Comparison of ENCODE assay signal across 15 cellular contexts in genomic region chr17:14926073-14926472, GRCh38.
DNase-seq lines count a peak whose midpoint lies in the region; ATAC-seq, FAIRE-seq and TF ChIP-seq lines count a peak whose summit lies in the region.
"Had no signal": no experiment of that assay in that cellular context is flagged by ENCODE, and none has a peak within 500 bp of the region (broad histone marks: within the 10 kb centered on the region; RNA-seq: fewer than 3 reads in every experiment).

No MANE protein-coding gene starts in this region.

- no peak overlapping the region for H2BK15ac ChIP-seq in H1 (ENCODE audit: low read length)

- H3K4me1 ChIP-seq in liver (ENCODE audit: control insufficient read depth in 4 of 4, insufficient read depth in 4 of 4, low read length in 3 of 4) (peaks cover 3 to 16% (median 14%) of the 10 kb centered on the region in 4 donors), HepG2 (ENCODE audit: insufficient read depth, low read length) (peaks cover 17% of the 10 kb centered on the region), H1 (replicated peaks in 1 of 4; ENCODE audit: control insufficient read depth in 3 of 4, insufficient read depth in 4 of 4, low read length in 3 of 4) (no peaks in the 10 kb centered on the region; a peak in 1 of 7 replicates), right lobe of liver (peaks cover 0 to 13% (median 4%) of the 10 kb centered on the region in 4 donors)

- H2AFZ ChIP-seq in HepG2 (ENCODE audit: low read length): no peak overlapping the region
- H2AFZ ChIP-seq in H1 (ENCODE audit: low read length): peak overlapping the region; percentile 68; the same call in 1 of the 2 replicates
- H2AFZ ChIP-seq: GM23248 had no signal

- no peak overlapping the region for H4K5ac ChIP-seq in H1 (ENCODE audit: insufficient read length, low read depth, low read length)

- no peak overlapping the region for H3K4ac ChIP-seq in H1 (replicated peaks; ENCODE audit: insufficient read length, low read depth, low read length)

- TF ChIP-seq EP300 in HepG2 (IDR thresholded peaks at IDR 0.05; ENCODE audit: low read depth in 2 of 2, low read length in 2 of 2) (no peak), HepG2 (CRISPR knock-in tag; IDR thresholded peaks at IDR 0.05; ENCODE audit: borderline replicate concordance) (no peak), H1 (IDR thresholded peaks at IDR 0.05; ENCODE audit: borderline replicate concordance in 1 of 2, low read depth in 2 of 2, low read length in 2 of 2) (no peak)

- H2BK12ac ChIP-seq in H1 (ENCODE audit: low read depth, low read length): no peak overlapping the region

- H3K23me2 ChIP-seq in H1 (ENCODE audit: low read depth, low read length): no peaks in the 10 kb centered on the region

- H3K9me3 Mint-ChIP-seq in MCF 10A (ENCODE audit: unreplicated experiment): no peaks in the 10 kb centered on the region

- no peaks in the 10 kb centered on the region for H3K4me1 Mint-ChIP-seq in MCF 10A (ENCODE audit: insufficient read depth, unreplicated experiment)
- H3K4me1 Mint-ChIP-seq: CD4-positive, alpha-beta memory T cell had no signal

- intact Hi-C loops in HepG2 (cut with micrococcal nuclease; ENCODE audit: unreplicated experiment): loop anchor here (2.0 kb wide), 1 partner anchor 1331 kb away; no protein-coding TSS in a partner anchor
- intact Hi-C loops in right lobe of liver (cut with DNase I): no loop called here
- intact Hi-C loops in cardiac septum (cut with DNase I): loop anchor here (5.0 kb wide), 2 partner anchors 231 to 1329 kb away; no protein-coding TSS in a partner anchor
- intact Hi-C loops in MCF 10A (cut with micrococcal nuclease): loop anchor here (1.0 to 10.0 kb wide), 7 partner anchors 191 to 1589 kb away; partner anchors contain the start of gene HS3ST3B1

- H3K79me1 ChIP-seq in H1 (ENCODE audit: low read depth, low read length): no peaks in the 10 kb centered on the region

- H2BK120ac ChIP-seq in H1 (replicated peaks; ENCODE audit: low read depth, low read length): no peak overlapping the region

- TF ChIP-seq RAD21 in liver (IDR thresholded peaks at IDR 0.05) (no peak), HepG2 (CRISPR knock-in tag; IDR thresholded peaks at IDR 0.05) (no peak), H1 (IDR thresholded peaks at IDR 0.05 in 1 of 2, conservative IDR thresholded peaks at IDR 0.05 in 1 of 2; ENCODE audit: low read depth in 2 of 2, low read length in 2 of 2) (no peak)

- no peaks in the 10 kb centered on the region for H3K79me2 ChIP-seq in HepG2 (ENCODE audit: insufficient read depth, low read length)
- H3K79me2 ChIP-seq in H1 (ENCODE audit: control insufficient read depth in 1 of 2, insufficient read depth in 2 of 2, low read length in 2 of 2): no peaks in the 10 kb centered on the region

- H3K4me3 ChIP-seq in liver (ENCODE audit: low read depth in 1 of 3, low read length in 3 of 3) (no peak overlapping the region), HepG2 (replicated peaks in 1 of 3; ENCODE audit: insufficient read depth in 1 of 3, low read depth in 2 of 3, low read length in 3 of 3) (no peak overlapping the region), H1 (ENCODE audit: extremely low read depth in 1 of 4, insufficient read depth in 2 of 4, low read depth in 3 of 4, low read length in 4 of 4) (no peak overlapping the region), right lobe of liver (no peak overlapping the region)
- H3K4me3 ChIP-seq: GM23248 had no signal

- TF ChIP-seq POLR2A in HepG2 (IDR thresholded peaks at IDR 0.05; ENCODE audit: insufficient read depth in 1 of 2, low read depth in 2 of 2, low read length in 2 of 2): no peak
- no peak for TF ChIP-seq POLR2A in H1 (IDR thresholded peaks at IDR 0.05; ENCODE audit: control extremely low read depth in 1 of 2, low read depth in 2 of 2, low read length in 2 of 2)
- no peak for TF ChIP-seq POLR2A in right lobe of liver (IDR thresholded peaks at IDR 0.05)

- H3K9me3 ChIP-seq in liver (ENCODE audit: control insufficient read depth in 4 of 4, low read length in 3 of 4) (peaks cover 0 to 3% (median 0%) of the 10 kb centered on the region in 4 donors), HepG2 (ENCODE audit: low read length) (peaks cover 16% of the 10 kb centered on the region), H1 (ENCODE audit: insufficient read depth in 2 of 2, low read depth in 1 of 2, low read length in 1 of 2) (no peaks in the 10 kb centered on the region; a peak in 2 of 4 replicates), right lobe of liver (no peaks in the 10 kb centered on the region)

- no peak overlapping the region for H3K27ac Mint-ChIP-seq in MCF 10A (ENCODE audit: low read depth, unreplicated experiment)
- H3K27ac Mint-ChIP-seq: CD4-positive, alpha-beta memory T cell; H9 had no signal

- H3K27me3 Mint-ChIP-seq in MCF 10A (ENCODE audit: insufficient read depth, unreplicated experiment): peaks cover 14% of the 10 kb centered on the region

- FAIRE-seq in HepG2 (lab: Jason Lieb, UNC) (no peak), H1 (lab: Jason Lieb, UNC) (no peak)
- FAIRE-seq: GM12891 had no signal

- no peak overlapping the region for H3K4me3 Mint-ChIP-seq in MCF 10A (ENCODE audit: unreplicated experiment)
- H3K4me3 Mint-ChIP-seq: CD4-positive, alpha-beta memory T cell; H9 had no signal

- H3K36me3 ChIP-seq in liver (ENCODE audit: control insufficient read depth in 4 of 4, insufficient read depth in 3 of 4, low read depth in 1 of 4, low read length in 3 of 4) (no peaks in the 10 kb centered on the region), HepG2 (replicated peaks in 1 of 2; ENCODE audit: control insufficient read depth in 1 of 2, insufficient read depth in 2 of 2, low read length in 2 of 2) (no peaks in the 10 kb centered on the region), H1 (ENCODE audit: control insufficient read depth in 2 of 4, insufficient read depth in 4 of 4, low read length in 3 of 4) (no peaks in the 10 kb centered on the region), right lobe of liver (no peaks in the 10 kb centered on the region)

- H3K27me3 ChIP-seq in liver (ENCODE audit: control insufficient read depth in 4 of 4, insufficient read depth in 4 of 4, low read length in 3 of 4): no peaks in the 10 kb centered on the region
- no peaks in the 10 kb centered on the region for H3K27me3 ChIP-seq in HepG2 (ENCODE audit: control insufficient read depth in 1 of 2, insufficient read depth in 2 of 2, low read length in 2 of 2)
- H3K27me3 ChIP-seq in H1 (replicated peaks in 1 of 4; ENCODE audit: control insufficient read depth in 3 of 4, extremely low read depth in 1 of 4, insufficient read depth in 3 of 4, low read length in 3 of 4): no peaks in the 10 kb centered on the region
- no peaks in the 10 kb centered on the region for H3K27me3 ChIP-seq in right lobe of liver

- 30% methylated on average over 8 of the region's 8 CpGs for WGBS in liver
- WGBS in HepG2 (ENCODE audit: low lambda C conversion rate): 34% methylated on average over 8 of the region's 8 CpGs
- WGBS in H1 (ENCODE audit: extremely low coverage in 1 of 2, insufficient coverage in 1 of 2, insufficient read length in 1 of 2, insufficient replicate concordance in 2 of 2, low coverage in 1 of 2, low lambda C conversion rate in 2 of 2, missing lambda C conversion rate in 1 of 2), 2 experiments: 92% methylated on average over 8 of the region's 8 CpGs; no CpG with 5 or more reads in 1 of the 2 experiments
- WGBS in right lobe of liver (ENCODE audit: insufficient coverage, low coverage, low lambda C conversion rate, missing lambda C conversion rate): 22% methylated on average over 8 of the region's 8 CpGs

- CTCF ChIA-PET in HepG2 (lab: Yijun Ruan, JAX; ENCODE audit: low intra/inter-chr PET ratio, low total read pairs): interaction anchor here (1.1 to 1.6 kb wide), 3 partner anchors 658 to 1331 kb away, joined by 3 to 5 read pairs (median 3); no protein-coding TSS in a partner anchor
- CTCF ChIA-PET in H1 (lab: Charles Lee; ENCODE audit: partially characterized antibody): interaction anchor here (0.6 to 4.3 kb wide), 36 partner anchors 9 to 1367 kb away, joined by 3 to 27 read pairs (median 4); no protein-coding TSS in a partner anchor
- CTCF ChIA-PET in MCF 10A (lab: Yijun Ruan, JAX): interaction anchor here (0.6 to 3.4 kb wide), 41 partner anchors 12 to 1896 kb away, joined by 3 to 30 read pairs (median 4); partner anchors contain the start of gene HS3ST3B1

- no peaks in the 10 kb centered on the region for H3K36me3 Mint-ChIP-seq in MCF 10A (ENCODE audit: insufficient read depth, unreplicated experiment)
- H3K36me3 Mint-ChIP-seq: CD4-positive, alpha-beta memory T cell had no signal

- no peak for DNase-seq in HepG2 (ENCODE audit: low spot score)
- no peak for DNase-seq in H1 (ENCODE audit: low read depth in 1 of 2, low spot score in 2 of 2)
- no peak for DNase-seq in right lobe of liver
- no peak for DNase-seq in cardiac septum (ENCODE audit: low spot score)
- no peak for DNase-seq in cortex of kidney (lab: John Stamatoyannopoulos, UW)
- no peak for DNase-seq in MCF 10A (ENCODE audit: unreplicated experiment)
- DNase-seq: COR-L47 had no signal

- no TSS peak for BruUV-seq in HepG2 (replicated peaks; lab: Mats Ljungman, UMichigan)
- BruUV-seq in MCF 10A (replicated peaks; lab: Mats Ljungman, UMichigan): no TSS peak

- H3K4me2 ChIP-seq in HepG2 (ENCODE audit: low read depth, low read length) (no peak overlapping the region), H1 (ENCODE audit: insufficient read depth in 1 of 2, low read depth in 2 of 2, low read length in 2 of 2) (no peak overlapping the region)

- H3K18ac ChIP-seq in H1 (ENCODE audit: extremely low read depth, low read length): no peak overlapping the region

- ATAC-seq in HepG2: no peak
- ATAC-seq in right lobe of liver: peak; percentile 60 to 67 (median 65)
- no peak for ATAC-seq in GM21360 (IDR thresholded peaks at IDR 0.05; ENCODE audit: unreplicated experiment)
- ATAC-seq: HCT116 had no signal

- H2BK5ac ChIP-seq in H1 (ENCODE audit: low read depth, low read length): no peak overlapping the region

- no peak overlapping the region for H3K56ac ChIP-seq in H1 (replicated peaks; ENCODE audit: insufficient read length, low read depth, low read length)

- H2AK5ac ChIP-seq in H1 (ENCODE audit: low read depth, low read length): no peak overlapping the region

- no peak for TF ChIP-seq CTCF in liver (IDR thresholded peaks at IDR 0.05; ENCODE audit: low read depth, low read length, missing input control)
- TF ChIP-seq CTCF in HepG2 (CRISPR knock-in tag; IDR thresholded peaks at IDR 0.05): no peak
- no peak for TF ChIP-seq CTCF in H1 (IDR thresholded peaks at IDR 0.05; ENCODE audit: control extremely low read depth in 1 of 3, insufficient read depth in 1 of 3, low read depth in 1 of 3, low read length in 3 of 3)
- TF ChIP-seq CTCF in right lobe of liver (IDR thresholded peaks at IDR 0.05): no peak
- TF ChIP-seq CTCF in MCF 10A (IDR thresholded peaks at IDR 0.05; ENCODE audit: unreplicated experiment): no peak

- no peak overlapping the region for H3K27ac ChIP-seq in liver (ENCODE audit: low read depth in 1 of 2, low read length in 2 of 2)
- no peak overlapping the region for H3K27ac ChIP-seq in HepG2 (ENCODE audit: extremely low read length, insufficient read depth, low read length)
- H3K27ac ChIP-seq in H1 (ENCODE audit: low read depth, low read length): no peak overlapping the region
- no peak overlapping the region for H3K27ac ChIP-seq in right lobe of liver
- H3K27ac ChIP-seq: 22Rv1, GM23248 had no signal

- H3K9ac ChIP-seq in liver (ENCODE audit: low read depth in 1 of 2, low read length in 2 of 2): no peak overlapping the region
- H3K9ac ChIP-seq in HepG2 (ENCODE audit: insufficient read depth, low read depth, low read length): no peak overlapping the region
- H3K9ac ChIP-seq in H1 (replicated peaks in 1 of 4; ENCODE audit: extremely low read depth in 1 of 4, low read depth in 3 of 4, low read length in 3 of 4): no peak overlapping the region
- H3K9ac ChIP-seq: GM23248 had no signal

- in situ Hi-C loops in HepG2 (cut with HindIII; ENCODE audit: extremely low pct_ligation_motif_present, low pct_unique_long_range_greater_than_20kb): loop anchor here (10.0 to 25.0 kb wide), 2 partner anchors 664 to 1331 kb away; no protein-coding TSS in a partner anchor

- POLR2A ChIA-PET in HepG2 (lab: Yijun Ruan, JAX) (no interaction called here), H1 (lab: Charles Lee; ENCODE audit: partially characterized antibody) (no interaction called here), MCF 10A (lab: Yijun Ruan, JAX) (interaction anchor here (0.6 to 1.9 kb wide), 4 partner anchors 14 to 1160 kb away, joined by 3 to 12 read pairs (median 3); partner anchors contain the start of gene HS3ST3B1)

- no peak overlapping the region for H3K14ac ChIP-seq in H1 (ENCODE audit: insufficient read length)

- H3K23ac ChIP-seq in H1 (ENCODE audit: insufficient read length): no peak overlapping the region

- H2BK20ac ChIP-seq in H1 (ENCODE audit: low read length): no peak overlapping the region

- no peaks in the 10 kb centered on the region for H4K20me1 ChIP-seq in HepG2 (ENCODE audit: insufficient read depth, low read length)
- no peaks in the 10 kb centered on the region for H4K20me1 ChIP-seq in H1 (replicated peaks in 1 of 2; ENCODE audit: control insufficient read depth in 1 of 2, insufficient read depth in 2 of 2, low read length in 2 of 2)

- no peak overlapping the region for H4K91ac ChIP-seq in H1 (replicated peaks; ENCODE audit: insufficient read length, low read length)

- H4K8ac ChIP-seq in H1 (ENCODE audit: extremely low read depth, insufficient read depth, low read length): no peak overlapping the region

Comparison
In these comparisons a context has a peak if more than half of its experiments do, and no peak if none do; other contexts are left out.
1. ATAC-seq: peak in right lobe of liver (4 of 4); none in HepG2 (single experiment) and GM21360 (single experiment).
2. intact Hi-C loops: an anchor here in HepG2 (2.0 kb wide), cardiac septum (5.0 kb wide) and MCF 10A (1.0 to 10.0 kb wide); none called in right lobe of liver.